Comparison of ENCODE assay signal across 30 cellular contexts in the genomic region with DNA sequence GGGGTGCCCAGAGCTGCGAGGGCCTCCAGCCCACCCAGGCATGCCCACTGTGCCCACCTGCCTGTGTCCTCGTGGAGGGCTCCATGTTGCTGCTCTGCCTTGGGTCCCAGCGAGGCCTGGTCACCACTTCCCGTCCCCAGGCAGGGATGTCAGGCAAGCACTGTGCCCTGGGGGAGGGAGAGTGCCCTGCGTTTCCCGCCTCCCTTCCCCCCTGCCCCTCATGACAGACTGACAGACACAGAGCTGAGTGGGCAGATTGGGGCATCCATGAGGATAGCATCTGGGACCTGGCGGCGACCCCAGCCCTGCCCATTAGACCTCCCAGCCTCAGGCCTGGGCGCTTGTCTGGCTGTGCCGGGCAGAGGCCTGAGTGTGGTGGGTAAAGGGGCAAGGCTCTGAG. TPM values are rescaled to one million over a fixed set of nuclear protein-coding genes. Genes with fewer than 3 reads are reported as not detected.
"Had no signal": no experiment of that assay in that cellular context is flagged by ENCODE, and none has a peak within 500 bp of the region (broad histone marks: within the 10 kb centered on the region; RNA-seq: fewer than 3 reads in every experiment).

No MANE protein-coding gene starts in this region.

- ATAC-seq: stimulated activated effector memory CD8-positive, alpha-beta T cell treated with anti-CD3 and anti-CD28 coated beads, Interleukin-12 subunit alpha, Interleukin-12 subunit beta, amount 100 ng/mL, for 72 hours; stimulated activated memory B cell treated with anti-CD40 and anti-IgM and Interleukin-4, amounts not matched to agents 10 μg/mL and 1 μg/mL and 100 μg/mL, for 72 hours; stimulated activated naive B cell treated with anti-CD40 and anti-IgM and Interleukin-4, amounts not matched to agents 10 μg/mL and 1 μg/mL and 100 μg/mL, for 72 hours; stimulated activated naive CD8-positive, alpha-beta T cell treated with anti-CD3 and anti-CD28 coated beads, Interleukin-15, amount 100 ng/mL, for 72 hours; stimulated activated naive CD8-positive, alpha-beta T cell treated with anti-CD3 and anti-CD28 coated beads, Interleukin-15, Interleukin-2, amounts not matched to agents 100 U/mL and 50 U/mL, for 24 hours; upper lobe of right lung had no signal

- DNase-seq: stimulated activated CD4-positive, alpha-beta T cell treated with anti-CD3 and anti-CD28 coated beads, Interleukin-2, amount 100 ng/mL, for 48 hours; stimulated activated CD4-positive, alpha-beta T cell treated with anti-CD3 and anti-CD28 coated beads, Interleukin-4, amount 100 ng/mL, for 1 hour; stimulated activated CD4-positive, alpha-beta T cell treated with anti-CD3 and anti-CD28 coated beads, Interleukin-4, amount 100 ng/mL, for 24 hours; stimulated activated CD4-positive, alpha-beta T cell treated with anti-CD3 and anti-CD28 coated beads, Interleukin-4, amount 100 ng/mL, for 4 hours; stimulated activated CD8-positive, alpha-beta memory T cell treated with anti-CD3 and anti-CD28 coated beads, Interleukin-4, amount 100 ng/mL, for 48 hours; stimulated activated naive B cell treated with anti-CD40 and anti-IgM and Interleukin-4, amounts not matched to agents 10 μg/mL and 1 μg/mL and 100 μg/mL, for 72 hours; stimulated activated naive CD4-positive, alpha-beta T cell; stimulated activated naive CD4-positive, alpha-beta T cell treated with Interleukin-2 at 50 U/mL for 16 hours; stimulated activated naive CD8-positive, alpha-beta T cell treated with anti-CD3 and anti-CD28 coated beads, Interleukin-15, amount 100 ng/mL, for 72 hours; stimulated activated naive CD8-positive, alpha-beta T cell treated with anti-CD3 and anti-CD28 coated beads, Interleukin-15, Interleukin-2, amounts not matched to agents 100 U/mL and 50 U/mL, for 24 hours; stomach; substantia nigra; testis; thyroid gland; tibial artery; transverse colon; trophoblast cell; upper lobe of right lung; uterus had no signal

- H3K4me3 ChIP-seq: stomach, suprapubic skin, testis, thoracic aorta, thyroid gland, tibial artery, tibial nerve, transverse colon, upper lobe of left lung, upper lobe of right lung, uterus, vagina had no signal

- H3K4me1 ChIP-seq: stomach, suprapubic skin, thyroid gland, tibial artery, tibial nerve, transverse colon, upper lobe of left lung, upper lobe of right lung, uterus, vagina had no signal

- H3K36me3 ChIP-seq: stomach, suprapubic skin, thoracic aorta, thyroid gland, tibial artery, tibial nerve, transverse colon, upper lobe of left lung, upper lobe of right lung, uterus, vagina had no signal

- H3K27me3 ChIP-seq: testis, thyroid gland, tibial nerve, transverse colon, upper lobe of left lung, upper lobe of right lung, uterus, vagina had no signal

- H3K9me3 ChIP-seq: suprapubic skin, testis, thoracic aorta, thyroid gland, transverse colon, upper lobe of left lung, upper lobe of right lung, uterus, vagina had no signal

- H3K27ac ChIP-seq: stomach, suprapubic skin, testis, thoracic aorta, thyroid gland, tibial artery, tibial nerve, transverse colon, upper lobe of left lung, upper lobe of right lung, uterus, vagina had no signal

RNA-seq across cellular contexts. Expression of gene KCNT1, which starts 56.9 kb away (rescaled TPM):
- total RNA-seq: vagina had no signal

RNA-seq across cellular contexts. Expression of gene SOHLH1, which starts 59.6 kb away (rescaled TPM):
- total RNA-seq: stomach, subcutaneous adipose tissue, suprapubic skin, temporal lobe, thoracic aorta, thyroid gland, tibial nerve, transverse colon, upper lobe of left lung, upper lobe of right lung, ureter, urinary bladder, uterus, vagina had no signal
- polyA plus RNA-seq: stomach, urinary bladder had no signal
